ENCODE assay signal across 1 cellular context in genomic region chr9:14353222-14354056, GRCh38.
A peak's percentile ranks its signal among the peaks of the same experiment; 100 is the strongest.
TF ChIP-seq lines count a peak whose summit lies in the region.

No MANE protein-coding gene starts in this region.

TF ChIP-seq in SK-N-SH, 30 proteins besides CTCF, POLR2A, EP300 and RAD21 (continued from another document):
- peak; percentile 13; the same call in 1 of the 2 replicates for TF ChIP-seq NRF1 (IDR thresholded peaks at IDR 0.05; ENCODE audit: low read depth, low read length)
- TF ChIP-seq TEAD4 (IDR thresholded peaks at IDR 0.05; ENCODE audit: borderline replicate concordance, insufficient read depth) = no peak
- TF ChIP-seq NFIC (IDR thresholded peaks at IDR 0.05; ENCODE audit: borderline replicate concordance) = no peak
- TF ChIP-seq USF1 (IDR thresholded peaks at IDR 0.05; ENCODE audit: borderline replicate concordance, low read depth) = no peak
- TF ChIP-seq MXI1 (IDR thresholded peaks at IDR 0.05; ENCODE audit: low read depth, low read length) = no peak
- no peak for TF ChIP-seq FOSL2 (IDR thresholded peaks at IDR 0.05; ENCODE audit: borderline replicate concordance, low read depth)
- 0 out of 2 replicates have a peak, but pooled peaks have one; percentile 26 for TF ChIP-seq GATA2 (CRISPR knock-in tag; IDR thresholded peaks at IDR 0.05)
- no peak for TF ChIP-seq SIN3A (IDR thresholded peaks at IDR 0.05; ENCODE audit: borderline replicate concordance, low read depth, low read length)
- TF ChIP-seq FOXJ3 (CRISPR knock-in tag; IDR thresholded peaks at IDR 0.05) = no peak
- TF ChIP-seq MEF2A (IDR thresholded peaks at IDR 0.05; ENCODE audit: borderline replicate concordance, low read depth) = no peak
- TF ChIP-seq JUND (IDR thresholded peaks at IDR 0.05) = no peak
- peak; percentile 92 for TF ChIP-seq SMC3 (IDR thresholded peaks at IDR 0.05; ENCODE audit: low read depth, low read length)
- TF ChIP-seq GABPA (IDR thresholded peaks at IDR 0.05; ENCODE audit: low read depth) = no peak
- no peak for TF ChIP-seq TCF12 (IDR thresholded peaks at IDR 0.05)
- TF ChIP-seq, protein P1, sequence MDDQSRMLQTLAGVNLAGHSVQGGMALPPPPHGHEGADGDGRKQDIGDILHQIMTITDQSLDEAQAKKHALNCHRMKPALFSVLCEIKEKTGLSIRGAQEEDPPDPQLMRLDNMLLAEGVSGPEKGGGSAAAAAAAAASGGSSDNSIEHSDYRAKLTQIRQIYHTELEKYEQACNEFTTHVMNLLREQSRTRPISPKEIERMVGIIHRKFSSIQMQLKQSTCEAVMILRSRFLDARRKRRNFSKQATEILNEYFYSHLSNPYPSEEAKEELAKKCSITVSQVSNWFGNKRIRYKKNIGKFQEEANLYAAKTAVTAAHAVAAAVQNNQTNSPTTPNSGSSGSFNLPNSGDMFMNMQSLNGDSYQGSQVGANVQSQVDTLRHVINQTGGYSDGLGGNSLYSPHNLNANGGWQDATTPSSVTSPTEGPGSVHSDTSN (IDR thresholded peaks at IDR 0.05) = peak; percentile 26; the same call in 1 of the 2 replicates
